Comparison of ENCODE assay signal across 8 cellular contexts in the genomic region with DNA sequence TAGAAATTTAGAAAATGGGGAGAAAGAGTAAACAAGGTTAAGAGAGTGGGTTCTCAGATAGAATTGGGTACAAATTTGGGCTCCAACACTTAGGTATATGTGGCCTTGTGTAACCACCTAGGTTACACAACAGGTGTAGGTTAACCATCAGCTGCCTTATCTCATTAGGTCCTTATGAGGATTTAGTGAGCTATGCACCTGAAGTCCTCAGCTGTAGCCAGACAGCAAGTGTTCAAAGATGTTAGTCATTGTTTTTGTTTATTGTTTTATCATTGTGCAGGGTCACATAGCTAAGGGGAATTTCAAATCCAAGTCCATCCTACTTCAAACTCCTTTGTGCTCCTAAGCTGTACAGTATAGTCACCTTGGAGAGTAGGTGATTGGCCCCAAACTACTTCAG. TPM values are rescaled to one million over a fixed set of nuclear protein-coding genes. Genes with fewer than 3 reads are reported as not detected.
DNase-seq lines count a peak whose midpoint lies in the region; ATAC-seq and TF ChIP-seq lines count a peak whose summit lies in the region.

No MANE protein-coding gene starts in this region.

- H3K36me3 Mint-ChIP-seq in T-helper 17 cell (ENCODE audit: low read depth) = peaks cover 7% of the 10 kb centered on the region

- H3K27me3 ChIP-seq in heart left ventricle = no peaks in the 10 kb centered on the region
- no peaks in the 10 kb centered on the region for H3K27me3 ChIP-seq in iPS-20b (ENCODE audit: insufficient read depth, low read length)
- no peaks in the 10 kb centered on the region for H3K27me3 ChIP-seq in suprapubic skin

- H3K9me3 ChIP-seq in heart left ventricle (peaks cover 0 to 12% (median 0%) of the 10 kb centered on the region in 12 donors), T-helper 17 cell (ENCODE audit: control insufficient read depth, low read length, poor library complexity, severe bottlenecking) (no peaks in the 10 kb centered on the region), iPS-20b (ENCODE audit: insufficient read depth, low read depth, low read length) (peaks cover 15% of the 10 kb centered on the region), suprapubic skin (no peaks in the 10 kb centered on the region)

- no peak overlapping the region; the same call in 1 of the 2 replicates for H3K9ac ChIP-seq in iPS-20b (ENCODE audit: low read depth, low read length)

- H3K4me3 Mint-ChIP-seq in T-helper 17 cell = peak overlapping the region; percentile 98

- no peak for TF ChIP-seq POLR2A in heart left ventricle (IDR thresholded peaks at IDR 0.05)
- no peak for TF ChIP-seq POLR2A in suprapubic skin (IDR thresholded peaks at IDR 0.05)

- DNase-seq in heart left ventricle = no peak
- DNase-seq in Right ventricle myocardium inferior (ENCODE audit: missing footprints) = no peak
- no peak for DNase-seq in T-helper 17 cell
- no peak for DNase-seq in suprapubic skin (ENCODE audit: low spot score in 2 of 2)
- DNase-seq in COR-L47 (lab: John Stamatoyannopoulos, UW) = no peak
- DNase-seq in activated effector memory CD4-positive, alpha-beta T cell treated with anti-CD3 and anti-CD28 coated beads, Interleukin-2, amount 50 U/mL, for 16 hours = no peak

- TF ChIP-seq CTCF in heart left ventricle (IDR thresholded peaks at IDR 0.05) (no peak), suprapubic skin (IDR thresholded peaks at IDR 0.05) (no peak)

- H3K27me3 Mint-ChIP-seq in T-helper 17 cell = no peaks in the 10 kb centered on the region

- peaks cover 0 to 35% (median 20%) of the 10 kb centered on the region in 12 donors for H3K4me1 ChIP-seq in heart left ventricle
- 0 out of 2 replicates have a peak, but pooled peaks cover 10% of the 10 kb centered on the region for H3K4me1 ChIP-seq in iPS-20b (ENCODE audit: insufficient read depth, low read length)
- H3K4me1 ChIP-seq in suprapubic skin = peaks cover 25% of the 10 kb centered on the region

- H3K27ac ChIP-seq in heart left ventricle = no peak overlapping the region
- H3K27ac ChIP-seq in iPS-20b (ENCODE audit: low read length) = no peak overlapping the region
- no peak overlapping the region for H3K27ac ChIP-seq in suprapubic skin

- no peaks in the 10 kb centered on the region for H3K36me3 ChIP-seq in heart left ventricle
- H3K36me3 ChIP-seq in iPS-20b (ENCODE audit: insufficient read depth, low read depth, low read length) = no peaks in the 10 kb centered on the region
- no peaks in the 10 kb centered on the region for H3K36me3 ChIP-seq in suprapubic skin

- peaks cover 35% of the 10 kb centered on the region for H3K4me1 Mint-ChIP-seq in T-helper 17 cell

- H3K27ac Mint-ChIP-seq in T-helper 17 cell = peak overlapping the region; percentile 90

- no peak for TF ChIP-seq EP300 in suprapubic skin (IDR thresholded peaks at IDR 0.05)

- ATAC-seq in heart left ventricle (no peak), Right ventricle myocardium inferior (no peak), T-helper 17 cell (no peak), GM18519 (IDR thresholded peaks at IDR 0.05; ENCODE audit: low FRiP score, unreplicated experiment) (no peak)

- H3K4me3 ChIP-seq in heart left ventricle (peak overlapping the region in 9 of 12 donors; percentile 75 to 89 (median 79)), iPS-20b (ENCODE audit: low read length) (peak overlapping the region; percentile 87; the same call in 1 of the 2 replicates), suprapubic skin (peak overlapping the region; percentile 73)

- intact Hi-C loops in heart left ventricle (cut with DNase I) (no loop called here), Right ventricle myocardium inferior (cut with DNase I) (no loop called here)

RNA-seq across cellular contexts. Expression of gene TRIM32, which starts 1.0 kb away (rescaled TPM):
- 10 to 100 TPM; 12.5 to 17.9 (median 15.5) TPM for total RNA-seq in heart left ventricle
- polyA plus RNA-seq in heart left ventricle = 1 to 10 TPM; 3.3 to 6.5 TPM
- 15.6 TPM for total RNA-seq in Right ventricle myocardium inferior
- total RNA-seq in T-helper 17 cell = 10 to 100 TPM in 1 of 2 donors, 1 to 10 TPM in 1; 8.6 to 10.8 TPM
- total RNA-seq in suprapubic skin = 10 to 100 TPM; 10.8 to 12.8 (median 12.0) TPM
